22 cellular contexts compared by ENCODE assay signal in the genomic region with DNA sequence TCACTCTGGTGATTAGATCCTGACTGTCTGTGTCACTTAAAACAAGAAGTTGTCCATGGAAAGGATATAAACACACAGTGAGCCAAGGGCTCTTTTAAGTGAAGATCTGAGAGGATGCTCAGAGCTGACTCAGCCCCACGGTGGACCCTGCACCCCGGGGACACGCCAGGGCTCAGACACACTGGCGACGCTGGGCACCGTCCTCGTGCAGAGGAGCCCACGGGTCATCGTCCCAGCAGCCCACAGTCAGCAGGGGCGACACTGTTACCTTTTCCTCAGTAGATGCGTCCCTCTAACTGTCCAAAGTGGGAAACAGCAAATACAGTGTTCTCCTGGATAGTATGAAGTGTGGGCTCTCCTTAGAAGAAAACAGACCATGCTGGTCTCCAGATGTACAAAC.
A peak's percentile ranks its signal among the peaks of the same experiment; 100 is the strongest.
DNase-seq lines count a peak whose midpoint lies in the region; ATAC-seq and TF ChIP-seq lines count a peak whose summit lies in the region.
"Had no signal": no experiment of that assay in that cellular context is flagged by ENCODE, and none has a peak within 500 bp of the region (broad histone marks: within the 10 kb centered on the region; RNA-seq: fewer than 3 reads in every experiment).

No MANE protein-coding gene starts in this region.

- ATAC-seq in RWPE2 (ENCODE audit: low read depth) = no peak

- intact Hi-C loops in dorsolateral prefrontal cortex (cut with DNase I) = no loop called here

- H3K4me1 ChIP-seq in RWPE2 (ENCODE audit: insufficient read depth, poor library complexity, severe bottlenecking) (no peaks in the 10 kb centered on the region), stomach smooth muscle (ENCODE audit: control insufficient read depth, insufficient read depth, low read length) (peaks cover 17% of the 10 kb centered on the region)
- H3K4me1 ChIP-seq: HAP-1 had no signal

- peaks cover 7% of the 10 kb centered on the region for H3K9me3 ChIP-seq in RWPE2 (ENCODE audit: severe bottlenecking)
- peaks cover 3 to 4% of the 10 kb centered on the region in 2 donors for H3K9me3 ChIP-seq in stomach smooth muscle (ENCODE audit: control insufficient read depth in 2 of 2, low read length in 2 of 2)

- peak overlapping the region in 1 of 2 donors; percentile 47 for H3K9ac ChIP-seq in stomach smooth muscle (ENCODE audit: low read length in 2 of 2)
- H3K9ac ChIP-seq: SK-N-SH had no signal

- TF ChIP-seq CTCF in RWPE2 (IDR thresholded peaks at IDR 0.05; ENCODE audit: poor library complexity, severe bottlenecking) (no peak), dorsolateral prefrontal cortex (IDR thresholded peaks at IDR 0.05 in 54 of 56, conservative IDR thresholded peaks at IDR 0.05 in 2 of 56; ENCODE audit: low read depth in 1 of 56, partially characterized antibody in 56 of 56) (no peak)

- no peaks in the 10 kb centered on the region for H3K36me3 ChIP-seq in RWPE2 (ENCODE audit: low read depth)
- peaks cover 11 to 24% of the 10 kb centered on the region in 2 donors for H3K36me3 ChIP-seq in stomach smooth muscle (ENCODE audit: control insufficient read depth in 2 of 2, insufficient read depth in 2 of 2, low read length in 2 of 2)
- H3K36me3 ChIP-seq: HAP-1 had no signal

- DNase-seq in RWPE2 (ENCODE audit: low spot score) = peak; percentile 15
- DNase-seq in dorsolateral prefrontal cortex = peak in 6 of 10 donors; percentile 5 to 25 (median 12)
- peak; percentile 86 for DNase-seq in mesenteric fat pad (ENCODE audit: low spot score)
- no peak for DNase-seq in NCI-H748 (lab: John Stamatoyannopoulos, UW; ENCODE audit: unreplicated experiment)
- DNase-seq in NCI-H2107 (lab: John Stamatoyannopoulos, UW) = no peak
- no peak for DNase-seq in LoVo (ENCODE audit: low spot score)
- no peak for DNase-seq in 8988T
- DNase-seq: ACHN; Kasumi-1; MM.1S; NCI-H1092; NCI-H1436 treated with DMSO at 0.1 percent for 48 hours; NCI-H2029; NCI-H2171; NCI-H446; NCI-H748 treated with DMSO at 0.1 percent for 48 hours; NK-92 treated with Interleukin-12 subunit alpha and Interleukin-12 subunit beta, amount 100 ng/mL, for 24 hours; SHP77; SK-N-SH had no signal

- H3K27me3 ChIP-seq in RWPE2 (ENCODE audit: insufficient read depth, poor library complexity, severe bottlenecking) (no peaks in the 10 kb centered on the region), dorsolateral prefrontal cortex (no peaks in the 10 kb centered on the region), stomach smooth muscle (ENCODE audit: control insufficient read depth in 1 of 2, insufficient read depth in 2 of 2, low read length in 2 of 2) (no peaks in the 10 kb centered on the region)

- H3K27ac ChIP-seq in RWPE2 (ENCODE audit: poor library complexity, severe bottlenecking) (no peak overlapping the region), dorsolateral prefrontal cortex (peak overlapping the region in 30 of 59 donors; percentile 8 to 89 (median 79)), stomach smooth muscle (ENCODE audit: low read length) (peak overlapping the region; percentile 62)
- H3K27ac ChIP-seq: C4-2B had no signal

- H3K4me3 ChIP-seq in RWPE2 (ENCODE audit: severe bottlenecking) = no peak overlapping the region
- no peak overlapping the region for H3K4me3 ChIP-seq in dorsolateral prefrontal cortex
- no peak overlapping the region for H3K4me3 ChIP-seq in stomach smooth muscle (ENCODE audit: low read length in 2 of 2)
- H3K4me3 ChIP-seq: HAP-1 had no signal

Comparison
In these comparisons a context has a peak if more than half of its experiments do, and no peak if none do; other contexts are left out.
1. DNase-seq: peak in RWPE2 (single experiment), dorsolateral prefrontal cortex (6 of 10) and mesenteric fat pad (single experiment); none in NCI-H748 (single experiment), NCI-H2107 (single experiment), LoVo (single experiment) and 8988T (single experiment).